ENCODE assay signal across 1 cellular context in genomic region chr14:104752735-104753527, GRCh38.
A peak's percentile ranks its signal among the peaks of the same experiment; 100 is the strongest.
TF ChIP-seq lines count a peak whose summit lies in the region.

TSS of gene SIVA1 (plus strand) at chr14:104753147. CDS start at chr14:104753202, 55 bp downstream.

TF ChIP-seq in HepG2, 621 proteins besides CTCF, POLR2A, EP300 and RAD21 (continued from another document and continues in another):
- TF ChIP-seq IRF9 (CRISPR knock-in tag; IDR thresholded peaks at IDR 0.05; ENCODE audit: borderline replicate concordance) (peak; percentile 85), ZNF441 (CRISPR knock-in tag; IDR thresholded peaks at IDR 0.05; ENCODE audit: borderline replicate concordance) (no peak), NFATC3 (CRISPR knock-in tag; IDR thresholded peaks at IDR 0.05) (no peak), ZNF180 (CRISPR knock-in tag; IDR thresholded peaks at IDR 0.05; ENCODE audit: borderline replicate concordance, low read depth) (no peak), LBX2 (CRISPR knock-in tag; IDR thresholded peaks at IDR 0.05; ENCODE audit: borderline replicate concordance) (no peak), TFDP2 (CRISPR knock-in tag; IDR thresholded peaks at IDR 0.05) (peak; percentile 97), SNAPC2 (CRISPR knock-in tag; IDR thresholded peaks at IDR 0.05) (no peak), RBM39 (IDR thresholded peaks at IDR 0.05; ENCODE audit: low read depth, low read length, poor library complexity, severe bottlenecking) (peak; percentile 87), ZNF18 (CRISPR knock-in tag; IDR thresholded peaks at IDR 0.05; ENCODE audit: insufficient replicate concordance) (peak; percentile 7), LRRFIP1 (CRISPR knock-in tag; conservative IDR thresholded peaks at IDR 0.05) (no peak), ZUFSP (CRISPR knock-in tag; IDR thresholded peaks at IDR 0.05; ENCODE audit: borderline replicate concordance) (no peak), TERF1 (CRISPR knock-in tag; IDR thresholded peaks at IDR 0.05) (no peak), ZNF616 (CRISPR knock-in tag; IDR thresholded peaks at IDR 0.05; ENCODE audit: low read depth) (0 out of 2 replicates have a peak, but pooled peaks have one; percentile 28), NR2F6 (IDR thresholded peaks at IDR 0.05) (no peak), NR2F6 (CRISPR knock-in tag; IDR thresholded peaks at IDR 0.05) (peak; percentile 57), ZBTB49 (CRISPR knock-in tag; IDR thresholded peaks at IDR 0.05; ENCODE audit: borderline replicate concordance) (no peak), HNRNPH1 (optimal IDR thresholded peaks at IDR 0.05; ENCODE audit: low read depth, low read length) (peak; percentile 87), HNF4A (CRISPR knock-in tag; IDR thresholded peaks at IDR 0.05) (peak; percentile 52), SRSF1 (optimal IDR thresholded peaks at IDR 0.05; ENCODE audit: low read depth, low read length) (no peak), ZNF800 (CRISPR knock-in tag; IDR thresholded peaks at IDR 0.05) (peak; percentile 32; the same call in 1 of the 2 replicates), POLR2AphosphoS5 (IDR thresholded peaks at IDR 0.05; ENCODE audit: low read depth, low read length) (peak; percentile 72), ZNF577 (CRISPR knock-in tag; IDR thresholded peaks at IDR 0.05; ENCODE audit: borderline replicate concordance, low read depth) (0 out of 2 replicates have a peak, but pooled peaks have one; percentile 78), MYC (CRISPR knock-in tag; IDR thresholded peaks at IDR 0.05; ENCODE audit: borderline replicate concordance) (peak; percentile 74), ETV6 (CRISPR knock-in tag; conservative IDR thresholded peaks at IDR 0.05) (0 out of 2 replicates have a peak, but pooled peaks have one; percentile 72), ASH2L (IDR thresholded peaks at IDR 0.05; ENCODE audit: insufficient read length, low read depth, low read length) (peak; percentile 66), ZNF383 (CRISPR knock-in tag; IDR thresholded peaks at IDR 0.05; ENCODE audit: borderline replicate concordance) (peak; percentile 69; the same call in 1 of the 2 replicates), ZNF207 (IDR thresholded peaks at IDR 0.05; ENCODE audit: borderline replicate concordance) (no peak), HNRNPK (IDR thresholded peaks at IDR 0.05; ENCODE audit: low read depth, low read length, poor library complexity, severe bottlenecking) (peak; percentile 93), ZBTB8A (CRISPR knock-in tag; IDR thresholded peaks at IDR 0.05; ENCODE audit: borderline replicate concordance, low read depth) (peak; percentile 48; the same call in 1 of the 2 replicates), ZNF121 (CRISPR knock-in tag; IDR thresholded peaks at IDR 0.05) (0 out of 2 replicates have a peak, but pooled peaks have one; percentile 10), ZNF644 (CRISPR knock-in tag; IDR thresholded peaks at IDR 0.05; ENCODE audit: low read depth) (no peak), RFX1 (IDR thresholded peaks at IDR 0.05) (0 out of 2 replicates have a peak, but pooled peaks have one; percentile 4), IKZF4 (CRISPR knock-in tag; IDR thresholded peaks at IDR 0.05; ENCODE audit: borderline replicate concordance, low read depth, not compliant biosample characterization) (peak; percentile 86), ZNF766 (CRISPR knock-in tag; IDR thresholded peaks at IDR 0.05; ENCODE audit: borderline replicate concordance) (peak; percentile 22; the same call in 1 of the 2 replicates), ZNF317 (CRISPR knock-in tag; IDR thresholded peaks at IDR 0.05) (peak; percentile 22; the same call in 1 of the 2 replicates), ZNF780A (CRISPR knock-in tag; IDR thresholded peaks at IDR 0.05) (no peak), ZZZ3 (CRISPR knock-in tag; IDR thresholded peaks at IDR 0.05; ENCODE audit: borderline replicate concordance) (peak; percentile 69), ZFP41 (CRISPR knock-in tag; IDR thresholded peaks at IDR 0.05; ENCODE audit: borderline replicate concordance) (peak; percentile 71), MED13 (CRISPR knock-in tag; IDR thresholded peaks at IDR 0.05) (peak; percentile 65; the same call in 1 of the 2 replicates), ATF4 (CRISPR knock-in tag; IDR thresholded peaks at IDR 0.05) (peak in 1 of 2 experiments; percentile 67; a peak in 1 of 4 replicates), HMGA1 (CRISPR knock-in tag; conservative IDR thresholded peaks at IDR 0.05) (no peak), HHEX (CRISPR knock-in tag; IDR thresholded peaks at IDR 0.05) (no peak), ZNF124 (CRISPR knock-in tag; IDR thresholded peaks at IDR 0.05) (peak; percentile 40; the same call in 1 of the 2 replicates), DDIT3 (CRISPR knock-in tag; IDR thresholded peaks at IDR 0.05) (no peak), ZNF607 (CRISPR knock-in tag; IDR thresholded peaks at IDR 0.05; ENCODE audit: borderline replicate concordance) (peak; percentile 22; the same call in 1 of the 2 replicates), CEBPB (IDR thresholded peaks at IDR 0.05; ENCODE audit: borderline replicate concordance, low read depth, low read length) (no peak), ARNTL (CRISPR knock-in tag; IDR thresholded peaks at IDR 0.05) (peak; percentile 51), SP2 (CRISPR knock-in tag; IDR thresholded peaks at IDR 0.05) (peak; percentile 96), ARNT2 (CRISPR knock-in tag; IDR thresholded peaks at IDR 0.05; ENCODE audit: low read depth) (peak; percentile 87), ZNF549 (CRISPR knock-in tag; IDR thresholded peaks at IDR 0.05) (no peak), PLRG1 (conservative IDR thresholded peaks at IDR 0.05) (no peak), MIER2 (CRISPR knock-in tag; IDR thresholded peaks at IDR 0.05) (no peak), ZNF83 (CRISPR knock-in tag; IDR thresholded peaks at IDR 0.05; ENCODE audit: borderline replicate concordance) (no peak; the same call in 1 of the 2 replicates), NFRKB (IDR thresholded peaks at IDR 0.05) (no peak), RBAK (CRISPR knock-in tag; IDR thresholded peaks at IDR 0.05) (peak; percentile 43; the same call in 1 of the 2 replicates), SKI (IDR thresholded peaks at IDR 0.05; ENCODE audit: partially characterized antibody) (no peak)
